Comparison of ENCODE assay signal across 17 cellular contexts in the genomic region with DNA sequence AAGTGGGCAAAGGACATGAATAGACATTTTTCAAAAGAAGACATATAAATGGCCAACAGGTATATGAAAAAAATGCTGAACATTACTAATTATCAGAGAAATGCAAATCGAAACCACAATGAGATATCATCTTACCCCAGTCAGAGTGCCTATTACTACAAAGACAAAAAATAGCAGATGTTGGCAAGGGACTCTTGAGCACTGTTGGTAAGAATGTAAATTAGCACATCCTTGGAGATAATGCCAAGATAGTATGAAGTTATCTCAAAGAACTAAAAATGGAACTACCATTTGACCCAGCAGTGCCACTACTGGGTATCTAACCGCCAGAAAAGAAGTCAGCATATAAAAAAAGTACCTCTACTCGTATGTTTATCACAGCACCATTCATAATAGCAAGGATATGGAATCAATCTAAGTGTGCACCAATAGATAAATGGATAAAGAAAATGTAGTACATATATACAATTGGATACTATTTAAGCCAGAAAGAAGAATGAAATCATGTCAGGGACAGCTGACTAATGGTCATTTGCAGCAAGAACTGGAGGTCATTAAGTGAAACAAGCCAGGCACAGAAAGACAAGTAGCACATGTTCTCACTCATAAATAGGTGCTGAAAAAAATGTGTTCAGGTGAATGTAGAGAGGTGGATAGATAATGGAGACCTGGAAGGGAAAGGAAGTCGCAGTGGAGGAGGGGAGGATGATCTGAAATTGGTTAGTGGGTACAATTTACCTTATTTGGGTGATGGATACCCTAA.
DNase-seq lines count a peak whose midpoint lies in the region; ATAC-seq, FAIRE-seq and TF ChIP-seq lines count a peak whose summit lies in the region.
"Had no signal": no experiment of that assay in that cellular context is flagged by ENCODE, and none has a peak within 500 bp of the region (broad histone marks: within the 10 kb centered on the region; RNA-seq: fewer than 3 reads in every experiment).

No MANE protein-coding gene starts in this region.

- POLR2A ChIA-PET in A549 (lab: Yijun Ruan, JAX): no interaction called here
- POLR2A ChIA-PET in GM12878 (lab: Charles Lee): interaction anchor here (2.0 kb wide), 1 partner anchor 15 kb away, joined by 7 read pairs; no protein-coding TSS in a partner anchor

- H3K9me3 Mint-ChIP-seq in activated naive CD8-positive, alpha-beta T cell treated with anti-CD3 and anti-CD28 coated beads for 36 hours: no peaks in the 10 kb centered on the region
- H3K9me3 Mint-ChIP-seq: IgD-negative memory B cell had no signal

- H3K27me3 ChIP-seq in Loucy (ENCODE audit: insufficient read depth, low read length, poor library complexity, severe bottlenecking) (no peaks in the 10 kb centered on the region), GM12878 (replicated peaks in 1 of 2; ENCODE audit: control insufficient read depth in 2 of 2, insufficient read depth in 2 of 2, low read length in 1 of 2) (no peaks in the 10 kb centered on the region)
- H3K27me3 ChIP-seq: Peyer's patch had no signal

- H3F3A ChIP-seq in Loucy (ENCODE audit: low read depth): peaks cover 35% of the 10 kb centered on the region

- RAD21 ChIA-PET in GM12878 (lab: Charles Lee; ENCODE audit: unreplicated experiment): interaction anchor here (1.0 to 2.0 kb wide), 4 partner anchors 7 to 22 kb away, joined by 3 to 6 read pairs (median 4); no protein-coding TSS in a partner anchor

- no peaks in the 10 kb centered on the region for H3K9me2 ChIP-seq in Loucy (replicated peaks; ENCODE audit: low read depth, low read length)

- H3K36me3 Mint-ChIP-seq in activated naive CD8-positive, alpha-beta T cell treated with anti-CD3 and anti-CD28 coated beads for 36 hours: peaks cover 9% of the 10 kb centered on the region

- no peak for TF ChIP-seq POLR2A in A549 (IDR thresholded peaks at IDR 0.05; ENCODE audit: low read length)
- TF ChIP-seq POLR2A in GM12891 (IDR thresholded peaks at IDR 0.05; ENCODE audit: low read depth, low read length): no peak
- TF ChIP-seq POLR2A in GM12878 (IDR thresholded peaks at IDR 0.05; ENCODE audit: low read depth, low read length): no peak

- FAIRE-seq in A549 (lab: Jason Lieb, UNC): peak; percentile 67
- peak; percentile 78 for FAIRE-seq in GM12891 (lab: Jason Lieb, UNC)
- FAIRE-seq in GM12878 (lab: Jason Lieb, UNC): no peak

- H3K4me2 ChIP-seq in A549 (no peak overlapping the region), Loucy (ENCODE audit: low read depth, low read length, poor library complexity, severe bottlenecking) (peak overlapping the region; percentile 77), GM12878 (ENCODE audit: control insufficient read depth, insufficient read depth) (no peak overlapping the region)

- 69% methylated on average over 4 of the region's 4 CpGs for WGBS in A549 (ENCODE audit: missing lambda C conversion rate)
- 92% methylated on average over 4 of the region's 4 CpGs for WGBS in GM12878 (ENCODE audit: insufficient coverage, insufficient replicate concordance, low lambda C conversion rate, missing lambda C conversion rate)

- CTCF ChIA-PET in A549 (lab: Yijun Ruan, JAX) (no interaction called here), GM12878 (lab: Yijun Ruan, JAX) (interaction anchor here (0.5 to 1.4 kb wide), 5 partner anchors 15 to 1136 kb away, joined by 3 to 5 read pairs (median 3); no protein-coding TSS in a partner anchor)

- TF ChIP-seq RAD21 in A549 (conservative IDR thresholded peaks at IDR 0.05 in 1 of 2, IDR thresholded peaks at IDR 0.05 in 1 of 2) (no peak), GM12878 (IDR thresholded peaks at IDR 0.05; ENCODE audit: insufficient read depth, low read depth, low read length) (no peak)

- H3K27ac Mint-ChIP-seq in activated naive CD8-positive, alpha-beta T cell treated with anti-CD3 and anti-CD28 coated beads for 36 hours: no peak overlapping the region
- H3K27ac Mint-ChIP-seq: B cell, IgD-negative memory B cell had no signal

- peak overlapping the region; percentile 63 for H3K9ac ChIP-seq in Loucy (ENCODE audit: low read depth, low read length, poor library complexity, severe bottlenecking)
- H3K9ac ChIP-seq in GM12878 (ENCODE audit: control insufficient read depth, insufficient read depth, low read length): no peak overlapping the region

- H2AFZ ChIP-seq in Loucy (ENCODE audit: low read length) (no peak overlapping the region), GM12878 (ENCODE audit: control insufficient read depth, low read depth, low read length) (no peak overlapping the region)

- H3K79me2 ChIP-seq in Loucy (ENCODE audit: insufficient read depth, low read length) (peaks cover 53% of the 10 kb centered on the region), GM12878 (ENCODE audit: control insufficient read depth, insufficient read depth, low read length) (no peaks in the 10 kb centered on the region; the same call in 1 of the 2 replicates)

- H3K4me3 Mint-ChIP-seq in activated naive CD8-positive, alpha-beta T cell treated with anti-CD3 and anti-CD28 coated beads for 36 hours: no peak overlapping the region
- H3K4me3 Mint-ChIP-seq: B cell, IgD-negative memory B cell had no signal

- no peak for ATAC-seq in A549
- peak; percentile 74 for ATAC-seq in GM12878

- intact Hi-C loops in GM12878 (cut with micrococcal nuclease; ENCODE audit: unreplicated experiment): no loop called here

- H3K27me3 Mint-ChIP-seq in activated naive CD8-positive, alpha-beta T cell treated with anti-CD3 and anti-CD28 coated beads for 36 hours: no peaks in the 10 kb centered on the region
- H3K27me3 Mint-ChIP-seq: B cell; CD4-positive, alpha-beta memory T cell; IgD-negative memory B cell had no signal

- H4K20me1 ChIP-seq in Loucy (ENCODE audit: insufficient read depth, low read length, poor library complexity, severe bottlenecking) (no peaks in the 10 kb centered on the region), GM12878 (ENCODE audit: control insufficient read depth, insufficient read depth) (no peaks in the 10 kb centered on the region)

- TF ChIP-seq CTCF in A549 (IDR thresholded peaks at IDR 0.05): no peak
- TF ChIP-seq CTCF in Loucy (conservative IDR thresholded peaks at IDR 0.05; ENCODE audit: low read length): no peak
- no peak for TF ChIP-seq CTCF in GM12878 (IDR thresholded peaks at IDR 0.05 in 2 of 3, conservative IDR thresholded peaks at IDR 0.05 in 1 of 3; ENCODE audit: control insufficient read depth in 2 of 3, extremely low read depth in 1 of 3, insufficient read depth in 1 of 3, low read depth in 3 of 3, low read length in 3 of 3)
- no peak for TF ChIP-seq CTCF in GM10266 (IDR thresholded peaks at IDR 0.05; ENCODE audit: control insufficient read depth, insufficient read depth, low read depth, missing control alignments)

- H3K4me1 ChIP-seq in A549 (no peaks in the 10 kb centered on the region), Loucy (ENCODE audit: insufficient read depth, low read length, poor library complexity, severe bottlenecking) (peaks cover 84% of the 10 kb centered on the region), GM12878 (ENCODE audit: control insufficient read depth, insufficient read depth, low read length) (peaks cover 25% of the 10 kb centered on the region)
- H3K4me1 ChIP-seq: Peyer's patch had no signal

- H3K4me3 ChIP-seq in A549 (no peak overlapping the region), Loucy (ENCODE audit: low read length, poor library complexity, severe bottlenecking) (peak overlapping the region; percentile 68), GM12878 (no peak overlapping the region)
- H3K4me3 ChIP-seq: Peyer's patch had no signal

- H3K9me3 ChIP-seq in A549: no peaks in the 10 kb centered on the region
- H3K9me3 ChIP-seq in Loucy (ENCODE audit: insufficient read depth, low read depth, low read length): no peaks in the 10 kb centered on the region
- no peaks in the 10 kb centered on the region; the same call in 2 of the 3 replicates for H3K9me3 ChIP-seq in GM12878 (replicated peaks; ENCODE audit: control insufficient read depth, insufficient read depth, low read length)
- H3K9me3 ChIP-seq: Peyer's patch had no signal

- H3K36me3 ChIP-seq in Loucy (ENCODE audit: insufficient read depth, low read length) (no peaks in the 10 kb centered on the region), GM12878 (ENCODE audit: control insufficient read depth in 2 of 2, insufficient read depth in 2 of 2, low read length in 1 of 2) (no peaks in the 10 kb centered on the region)
- H3K36me3 ChIP-seq: Peyer's patch had no signal

- H3K4me1 Mint-ChIP-seq in activated naive CD8-positive, alpha-beta T cell treated with anti-CD3 and anti-CD28 coated beads for 36 hours: peaks cover 11% of the 10 kb centered on the region
- H3K4me1 Mint-ChIP-seq: B cell had no signal

- in situ Hi-C loops in GM12878 (cut with MboI): no loop called here

- no TSS peak for BruUV-seq in GM12878 (replicated peaks; lab: Mats Ljungman, UMichigan)

- H3K27ac ChIP-seq in A549 (no peak overlapping the region), GM12878 (ENCODE audit: control insufficient read depth, insufficient read depth) (no peak overlapping the region)
- H3K27ac ChIP-seq: Peyer's patch had no signal

- DNase-seq in A549 (ENCODE audit: low read depth in 1 of 2, low spot score in 1 of 2) (no peak), GM12891 (ENCODE audit: insufficient read length, low spot score) (no peak), GM12878 (ENCODE audit: low read depth, low spot score) (no peak), NCI-H2081 (lab: John Stamatoyannopoulos, UW) (no peak), GM10266 (ENCODE audit: extremely low spot score) (no peak)
- no peak for DNase-seq in activated naive CD8-positive, alpha-beta T cell treated with anti-CD3 and anti-CD28 coated beads for 36 hours
- DNase-seq: CD4-positive, alpha-beta memory T cell; DMS79; HCEC 1CT; NCI-H1105; NCI-H1694 treated with DMSO at 0.1 percent for 48 hours; NCI-H510A; Peyer's patch; SHP77 treated with DMSO at 0.1 percent for 48 hours had no signal

- TF ChIP-seq EP300 in A549 (IDR thresholded peaks at IDR 0.05) (no peak), GM12878 (IDR thresholded peaks at IDR 0.05; ENCODE audit: borderline replicate concordance in 1 of 2, control insufficient read depth in 1 of 2, low read depth in 2 of 2, low read length in 2 of 2) (no peak)

- SMC1A ChIA-PET in GM12878 (lab: Charles Lee; ENCODE audit: uncharacterized antibody, unreplicated experiment): interaction anchor here (0.6 to 8.5 kb wide), 12 partner anchors 9 to 1595 kb away, joined by 3 to 66 read pairs (median 4); no protein-coding TSS in a partner anchor

TF ChIP-seq in GM12891, 5 proteins besides CTCF, POLR2A, EP300 and RAD21 (continues in another document):
- TF ChIP-seq POLR2AphosphoS5 (IDR thresholded peaks at IDR 0.05; ENCODE audit: low read depth, low read length) (no peak), POU2F2 (IDR thresholded peaks at IDR 0.05; ENCODE audit: low read depth, low read length) (no peak), TAF1 (IDR thresholded peaks at IDR 0.05; ENCODE audit: low read depth, low read length) (no peak), SPI1 (IDR thresholded peaks at IDR 0.05; ENCODE audit: low read depth, low read length) (no peak)

TF ChIP-seq in GM12878, 131 proteins besides CTCF, POLR2A, EP300 and RAD21 (continues in another document):
- TF ChIP-seq HDGF (IDR thresholded peaks at IDR 0.05) (no peak), KAT2A (conservative IDR thresholded peaks at IDR 0.05; ENCODE audit: control insufficient read depth, low read depth, low read length) (no peak), RUNX3 (IDR thresholded peaks at IDR 0.05; ENCODE audit: low read length) (peak; percentile 39; the same call in 1 of the 2 replicates)
